In genomic region chr7:142761606-142762005, GRCh38 we compare ENCODE assay signal across 14 cellular contexts. TPM values are rescaled to one million over a fixed set of nuclear protein-coding genes. Genes with fewer than 3 reads are reported as not detected.
"Had no signal": no experiment of that assay in that cellular context is flagged by ENCODE, and none has a peak within 500 bp of the region (broad histone marks: within the 10 kb centered on the region; RNA-seq: fewer than 3 reads in every experiment).

No MANE protein-coding gene starts in this region.

RNA-seq across cellular contexts. Expression of gene PRSS2, which starts 9.2 kb away (rescaled TPM):
- total RNA-seq: cerebellum, dermis blood vessel endothelial cell, esophagus squamous epithelium, left ventricle myocardium superior, lower lobe of right lung, mononuclear cell, natural killer cell, occipital lobe, smooth muscle cell, subcutaneous adipose tissue, temporal lobe, urinary bladder had no signal
- polyA plus RNA-seq: neural cell, smooth muscle cell had no signal

RNA-seq across cellular contexts. Expression of gene PRSS1, which starts 12.3 kb away (rescaled TPM):
- total RNA-seq: cerebellum, dermis blood vessel endothelial cell, esophagus squamous epithelium, left ventricle myocardium superior, lower lobe of right lung, natural killer cell, occipital lobe, right lobe of liver, smooth muscle cell, subcutaneous adipose tissue, temporal lobe, urinary bladder had no signal
- polyA plus RNA-seq: neural cell, smooth muscle cell had no signal
